Comparison of ENCODE assay signal across 24 cellular contexts in genomic region chr3:129040579-129041300, GRCh38. TPM values are rescaled to one million over a fixed set of nuclear protein-coding genes. Genes with fewer than 3 reads are reported as not detected.
DNase-seq lines count a peak whose midpoint lies in the region; ATAC-seq, FAIRE-seq and TF ChIP-seq lines count a peak whose summit lies in the region.
"Had no signal": no experiment of that assay in that cellular context is flagged by ENCODE, and none has a peak within 500 bp of the region (broad histone marks: within the 10 kb centered on the region; RNA-seq: fewer than 3 reads in every experiment).

No MANE protein-coding gene starts in this region.

- H2BK20ac ChIP-seq in H1 (ENCODE audit: low read length), result 0 out of 2 replicates have a peak overlapping the region, but pooled peaks have one; percentile 18

- H3K79me2 ChIP-seq in H1 (ENCODE audit: control insufficient read depth in 1 of 2, insufficient read depth in 2 of 2, low read length in 2 of 2), result no peaks in the 10 kb centered on the region

- no peak overlapping the region for H3K4me2 ChIP-seq in H1 (ENCODE audit: insufficient read depth in 1 of 2, low read depth in 2 of 2, low read length in 2 of 2)
- H3K4me2 ChIP-seq: KMS-11 had no signal

- H3K4me1 Mint-ChIP-seq in neural crest cell, result no peaks in the 10 kb centered on the region

- H3K23ac ChIP-seq in H1 (ENCODE audit: insufficient read length), result no peak overlapping the region

- no peak overlapping the region for H3K27ac ChIP-seq in left ventricle myocardium inferior (replicated peaks)
- no peak overlapping the region for H3K27ac ChIP-seq in H1 (ENCODE audit: low read depth, low read length)
- no peak overlapping the region for H3K27ac ChIP-seq in effector memory CD4-positive, alpha-beta T cell (ENCODE audit: insufficient read depth, low read length, poor library complexity, severe bottlenecking)
- H3K27ac ChIP-seq: KMS-11 had no signal

- no peak overlapping the region for H3K9ac ChIP-seq in H1 (replicated peaks in 1 of 4; ENCODE audit: extremely low read depth in 1 of 4, low read depth in 3 of 4, low read length in 3 of 4)
- H3K9ac ChIP-seq: KMS-11 had no signal

- POLR2A ChIA-PET in H1 (lab: Charles Lee; ENCODE audit: partially characterized antibody), result no interaction called here

- intact Hi-C loops in Right ventricle myocardium superior (cut with DNase I), result no loop called here
- intact Hi-C loops in left ventricle myocardium inferior (cut with micrococcal nuclease), result no loop called here

- no peak overlapping the region for H2AFZ ChIP-seq in H1 (ENCODE audit: low read length)

- ATAC-seq in Right ventricle myocardium superior (ENCODE audit: poor library complexity) (no peak), HG03280 (IDR thresholded peaks at IDR 0.05; ENCODE audit: unreplicated experiment) (no peak)
- ATAC-seq: CD8-positive, alpha-beta T cell; Right ventricle myocardium inferior had no signal

- peak overlapping the region; percentile 32 for H3K18ac ChIP-seq in H1 (ENCODE audit: extremely low read depth, low read length)

- H3K4me3 ChIP-seq in left ventricle myocardium inferior (no peak overlapping the region), H1 (ENCODE audit: extremely low read depth in 1 of 4, insufficient read depth in 2 of 4, low read depth in 3 of 4, low read length in 4 of 4) (no peak overlapping the region)
- H3K4me3 ChIP-seq in effector memory CD4-positive, alpha-beta T cell (ENCODE audit: insufficient read depth, low read depth, low read length, poor library complexity, severe bottlenecking), result no peak overlapping the region

- no peak overlapping the region; the same call in 1 of the 2 replicates for H4K8ac ChIP-seq in H1 (ENCODE audit: extremely low read depth, insufficient read depth, low read length)

- peak overlapping the region; percentile 62 for H3K27ac Mint-ChIP-seq in neural crest cell (ENCODE audit: unreplicated experiment)
- H3K27ac Mint-ChIP-seq: CD8-positive, alpha-beta T cell; HFFc6 had no signal

- H3K9me3 ChIP-seq in left ventricle myocardium inferior (replicated peaks), result peaks cover 15% of the 10 kb centered on the region
- peaks cover 0 to 2% of the 10 kb centered on the region in 2 experiments; a peak in 1 of 4 replicates for H3K9me3 ChIP-seq in H1 (ENCODE audit: insufficient read depth in 2 of 2, low read depth in 1 of 2, low read length in 1 of 2)
- no peaks in the 10 kb centered on the region for H3K9me3 ChIP-seq in effector memory CD4-positive, alpha-beta T cell (ENCODE audit: control insufficient read depth, low read length)

- no peaks in the 10 kb centered on the region for H3K23me2 ChIP-seq in H1 (ENCODE audit: low read depth, low read length)

- WGBS in H1 (ENCODE audit: extremely low coverage in 1 of 2, insufficient coverage in 1 of 2, insufficient read length in 1 of 2, insufficient replicate concordance in 2 of 2, low coverage in 1 of 2, low lambda C conversion rate in 2 of 2, missing lambda C conversion rate in 1 of 2), 2 experiments, result 88% methylated on average over 13 of the region's 15 CpGs; no CpG with 5 or more reads in 1 of the 2 experiments

- no peak overlapping the region for H4K5ac ChIP-seq in H1 (ENCODE audit: insufficient read length, low read depth, low read length)

- H4K91ac ChIP-seq in H1 (replicated peaks; ENCODE audit: insufficient read length, low read length), result peak overlapping the region; percentile 81

- H3K36me3 ChIP-seq in left ventricle myocardium inferior (no peaks in the 10 kb centered on the region), H1 (ENCODE audit: control insufficient read depth in 2 of 4, insufficient read depth in 4 of 4, low read length in 3 of 4) (no peaks in the 10 kb centered on the region)
- no peaks in the 10 kb centered on the region for H3K36me3 ChIP-seq in effector memory CD4-positive, alpha-beta T cell (ENCODE audit: control insufficient read depth, insufficient read depth, low read length)

- no peak for TF ChIP-seq CTCF in left ventricle myocardium inferior (IDR thresholded peaks at IDR 0.05; ENCODE audit: borderline replicate concordance)
- no peak for TF ChIP-seq CTCF in H1 (IDR thresholded peaks at IDR 0.05; ENCODE audit: control extremely low read depth in 1 of 3, insufficient read depth in 1 of 3, low read depth in 1 of 3, low read length in 3 of 3)
- no peak for TF ChIP-seq CTCF in neural crest cell (conservative IDR thresholded peaks at IDR 0.05)

- no peaks in the 10 kb centered on the region for H3K79me1 ChIP-seq in H1 (ENCODE audit: low read depth, low read length)

- H3K27me3 ChIP-seq in left ventricle myocardium inferior (ENCODE audit: low read depth) (peaks cover 5% of the 10 kb centered on the region), H1 (replicated peaks in 1 of 4; ENCODE audit: control insufficient read depth in 3 of 4, extremely low read depth in 1 of 4, insufficient read depth in 3 of 4, low read length in 3 of 4) (no peaks in the 10 kb centered on the region; a peak in 1 of 7 replicates)
- H3K27me3 ChIP-seq in effector memory CD4-positive, alpha-beta T cell (replicated peaks; ENCODE audit: control insufficient read depth, insufficient read depth, low read length, poor library complexity, severe bottlenecking), result peaks cover 3% of the 10 kb centered on the region

- peaks cover 23% of the 10 kb centered on the region for H3K36me3 Mint-ChIP-seq in neural crest cell (ENCODE audit: low read depth)
- H3K36me3 Mint-ChIP-seq: CD8-positive, alpha-beta T cell had no signal

- no peak overlapping the region for H2BK120ac ChIP-seq in H1 (replicated peaks; ENCODE audit: low read depth, low read length)

- TF ChIP-seq EP300 in H1 (IDR thresholded peaks at IDR 0.05; ENCODE audit: borderline replicate concordance in 1 of 2, low read depth in 2 of 2, low read length in 2 of 2), result no peak

- FAIRE-seq in H1 (lab: Jason Lieb, UNC), result no peak
- FAIRE-seq in GM12891 (lab: Jason Lieb, UNC), result no peak
- FAIRE-seq: RCC 7860 had no signal

- H3K56ac ChIP-seq in H1 (replicated peaks; ENCODE audit: insufficient read length, low read depth, low read length), result no peak overlapping the region

- DNase-seq in Right ventricle myocardium superior (peak; percentile 28), left ventricle myocardium inferior (no peak), H1 (ENCODE audit: low read depth in 1 of 2, low spot score in 2 of 2) (no peak), neural crest cell (ENCODE audit: low read depth, low spot score) (no peak), NAMALWA (ENCODE audit: low spot score) (no peak), GM12891 (ENCODE audit: insufficient read length, low spot score) (no peak)
- DNase-seq in effector memory CD4-positive, alpha-beta T cell, result no peak
- DNase-seq: CD8-positive, alpha-beta T cell; DMS79 treated with DMSO at 0.1 percent for 48 hours; GOT3; HFFc6; MV-4-11; NCI-H1417; NCI-H187; NCI-H2107; NCI-H510A; NCI-H748 treated with DMSO at 0.1 percent for 48 hours; NK-92 treated with Interleukin-12 subunit alpha and Interleukin-12 subunit beta, amount 100 ng/mL, for 24 hours had no signal

- no peaks in the 10 kb centered on the region for H4K20me1 ChIP-seq in H1 (replicated peaks in 1 of 2; ENCODE audit: control insufficient read depth in 1 of 2, insufficient read depth in 2 of 2, low read length in 2 of 2)

- TF ChIP-seq POLR2A in H1 (IDR thresholded peaks at IDR 0.05; ENCODE audit: control extremely low read depth in 1 of 2, low read depth in 2 of 2, low read length in 2 of 2) (no peak), GM12891 (IDR thresholded peaks at IDR 0.05; ENCODE audit: low read depth, low read length) (no peak)

- H3K4me1 ChIP-seq in left ventricle myocardium inferior (peaks cover 10% of the 10 kb centered on the region), H1 (replicated peaks in 1 of 4; ENCODE audit: control insufficient read depth in 3 of 4, insufficient read depth in 4 of 4, low read length in 3 of 4) (peaks cover 2 to 15% (median 5%) of the 10 kb centered on the region in 4 experiments; a peak in 6 of 7 replicates)
- no peaks in the 10 kb centered on the region for H3K4me1 ChIP-seq in effector memory CD4-positive, alpha-beta T cell (ENCODE audit: control insufficient read depth, insufficient read depth, low read length, poor library complexity, severe bottlenecking)

- H2BK12ac ChIP-seq in H1 (ENCODE audit: low read depth, low read length), result no peak overlapping the region; the same call in 1 of the 2 replicates

- no peak; a peak in 1 of 4 replicates for TF ChIP-seq RAD21 in H1 (IDR thresholded peaks at IDR 0.05 in 1 of 2, conservative IDR thresholded peaks at IDR 0.05 in 1 of 2; ENCODE audit: low read depth in 2 of 2, low read length in 2 of 2)

- H3K27me3 Mint-ChIP-seq in neural crest cell (ENCODE audit: low read depth), result no peaks in the 10 kb centered on the region

- CTCF ChIA-PET in H1 (lab: Charles Lee; ENCODE audit: partially characterized antibody), result interaction anchor here (0.7 to 8.4 kb wide), 8 partner anchors 12 to 121 kb away, joined by 3 to 84 read pairs (median 4); no protein-coding TSS in a partner anchor

- H3K9me3 Mint-ChIP-seq in neural crest cell, result peaks cover 8% of the 10 kb centered on the region
- H3K9me3 Mint-ChIP-seq: CD8-positive, alpha-beta T cell had no signal

- H2BK5ac ChIP-seq in H1 (ENCODE audit: low read depth, low read length), result no peak overlapping the region

- no peak overlapping the region for H3K4me3 Mint-ChIP-seq in neural crest cell
- H3K4me3 Mint-ChIP-seq: CD8-positive, alpha-beta T cell; HFFc6 had no signal

- peak overlapping the region; percentile 92; the same call in 1 of the 2 replicates for H2BK15ac ChIP-seq in H1 (ENCODE audit: low read length)

- no peak overlapping the region for H3K14ac ChIP-seq in H1 (ENCODE audit: insufficient read length)

- H2AK5ac ChIP-seq in H1 (ENCODE audit: low read depth, low read length), result peak overlapping the region; percentile 90; the same call in 1 of the 2 replicates

- H3K4ac ChIP-seq in H1 (replicated peaks; ENCODE audit: insufficient read length, low read depth, low read length), result no peak overlapping the region

RNA-seq across cellular contexts. Expression of gene GP9, which starts 19.8 kb away (rescaled TPM):
- total RNA-seq in Right ventricle myocardium superior, result not detected
- not detected for total RNA-seq in left ventricle myocardium inferior
- total RNA-seq in H1 (2021; fragmentation: NEBNext Ultra II Directional; extraction: Animal tissue kit (Norgen Biotek cat#: 25700)), result not detected in 2 replicates
- polyA plus RNA-seq in H1 (2011; rRNA removed), result not detected in 2 replicates
- not detected for polyA plus RNA-seq in H1 (2011; cell fraction: cytosol; rRNA removed)
- polyA plus RNA-seq in H1 (2011; cell fraction: nucleus; rRNA removed), result not detected
- not detected in 4 replicates for polyA plus RNA-seq in H1 (2012, experiment 1 of 2)
- not detected for polyA plus RNA-seq in H1 (2012, experiment 2 of 2)
- not detected for polyA plus RNA-seq in H1 (2013, experiment 1 of 2)
- not detected for polyA plus RNA-seq in H1 (2013, experiment 2 of 2)
- polyA minus RNA-seq in H1 (2011; rRNA and poly(A)+ RNA removed), result not detected in 2 replicates
- not detected for polyA minus RNA-seq in H1 (2011; cell fraction: cytosol; rRNA and poly(A)+ RNA removed)
- polyA minus RNA-seq in H1 (2011; cell fraction: nucleus; rRNA and poly(A)+ RNA removed), result not detected
- total RNA-seq in neural crest cell, result not detected in 2 replicates
- polyA plus RNA-seq in GM12891 (2012; ENCODE audit: low read depth, missing spikeins), result 0.24 TPM
- total RNA-seq: A172; CD8-positive, alpha-beta T cell; HFFc6; Right ventricle myocardium inferior had no signal
- polyA plus RNA-seq: BJ had no signal

RNA-seq across cellular contexts. Expression of gene EFCC1, which starts 39.6 kb away (rescaled TPM):
- 2.4 TPM for total RNA-seq in Right ventricle myocardium superior
- total RNA-seq in left ventricle myocardium inferior, result 1.5 TPM
- 0.37 and 0.44 TPM in 2 replicates for total RNA-seq in H1 (2021; fragmentation: NEBNext Ultra II Directional; extraction: Animal tissue kit (Norgen Biotek cat#: 25700))
- polyA plus RNA-seq in H1 (2011; rRNA removed), result 0.14 and 0.30 TPM in 2 replicates
- polyA plus RNA-seq in H1 (2011; cell fraction: cytosol; rRNA removed), result 0.18 TPM
- polyA plus RNA-seq in H1 (2011; cell fraction: nucleus; rRNA removed), result 0.40 TPM
- polyA plus RNA-seq in H1 (2012, experiment 1 of 2), result 0.08 to 0.13 TPM in 2 of 4 replicates, not detected in the others
- polyA plus RNA-seq in H1 (2012, experiment 2 of 2), result 0.10 TPM
- 0.02 TPM for polyA plus RNA-seq in H1 (2013, experiment 1 of 2)
- 0.07 TPM for polyA plus RNA-seq in H1 (2013, experiment 2 of 2)
- 0.32 and 0.41 TPM in 2 replicates for polyA minus RNA-seq in H1 (2011; rRNA and poly(A)+ RNA removed)
- not detected for polyA minus RNA-seq in H1 (2011; cell fraction: cytosol; rRNA and poly(A)+ RNA removed)
- 0.20 TPM for polyA minus RNA-seq in H1 (2011; cell fraction: nucleus; rRNA and poly(A)+ RNA removed)
- 10.7 and 11.8 TPM in 2 replicates for total RNA-seq in neural crest cell
- polyA plus RNA-seq in GM12891 (2012; ENCODE audit: low read depth, missing spikeins), result not detected
- total RNA-seq: HFFc6 had no signal
- polyA plus RNA-seq: BJ had no signal

RNA-seq across cellular contexts. Expression of gene CFAP92, which starts 46.9 kb away (rescaled TPM):
- total RNA-seq in Right ventricle myocardium superior (not detected), left ventricle myocardium inferior (0.25 TPM), neural crest cell (8.7 and 8.8 TPM in 2 replicates)
- total RNA-seq in H1 (2021; fragmentation: NEBNext Ultra II Directional; extraction: Animal tissue kit (Norgen Biotek cat#: 25700)), result 2.0 and 2.4 TPM in 2 replicates
- 0.77 and 1.2 TPM in 2 replicates for polyA plus RNA-seq in H1 (2011; rRNA removed)
- 0.94 TPM for polyA plus RNA-seq in H1 (2011; cell fraction: cytosol; rRNA removed)
- polyA plus RNA-seq in H1 (2011; cell fraction: nucleus; rRNA removed), result 1.2 TPM
- polyA plus RNA-seq in H1 (2012, experiment 1 of 2), result 1.1 to 1.6 TPM (median 1.2 TPM) in 4 replicates
- 0.60 TPM for polyA plus RNA-seq in H1 (2012, experiment 2 of 2)
- 1.4 TPM for polyA plus RNA-seq in H1 (2013, experiment 1 of 2)
- 1.6 TPM for polyA plus RNA-seq in H1 (2013, experiment 2 of 2)
- polyA minus RNA-seq in H1 (2011; rRNA and poly(A)+ RNA removed), result 1.00 and 1.1 TPM in 2 replicates
- polyA minus RNA-seq in H1 (2011; cell fraction: cytosol; rRNA and poly(A)+ RNA removed), result 0.73 TPM
- polyA minus RNA-seq in H1 (2011; cell fraction: nucleus; rRNA and poly(A)+ RNA removed), result 2.2 TPM
- 0.08 TPM for polyA plus RNA-seq in GM12891 (2012; ENCODE audit: low read depth, missing spikeins)
- total RNA-seq: HFFc6 had no signal
- polyA plus RNA-seq: BJ had no signal
